Comparison of ENCODE assay signal across 1 cellular context in the genomic region with DNA sequence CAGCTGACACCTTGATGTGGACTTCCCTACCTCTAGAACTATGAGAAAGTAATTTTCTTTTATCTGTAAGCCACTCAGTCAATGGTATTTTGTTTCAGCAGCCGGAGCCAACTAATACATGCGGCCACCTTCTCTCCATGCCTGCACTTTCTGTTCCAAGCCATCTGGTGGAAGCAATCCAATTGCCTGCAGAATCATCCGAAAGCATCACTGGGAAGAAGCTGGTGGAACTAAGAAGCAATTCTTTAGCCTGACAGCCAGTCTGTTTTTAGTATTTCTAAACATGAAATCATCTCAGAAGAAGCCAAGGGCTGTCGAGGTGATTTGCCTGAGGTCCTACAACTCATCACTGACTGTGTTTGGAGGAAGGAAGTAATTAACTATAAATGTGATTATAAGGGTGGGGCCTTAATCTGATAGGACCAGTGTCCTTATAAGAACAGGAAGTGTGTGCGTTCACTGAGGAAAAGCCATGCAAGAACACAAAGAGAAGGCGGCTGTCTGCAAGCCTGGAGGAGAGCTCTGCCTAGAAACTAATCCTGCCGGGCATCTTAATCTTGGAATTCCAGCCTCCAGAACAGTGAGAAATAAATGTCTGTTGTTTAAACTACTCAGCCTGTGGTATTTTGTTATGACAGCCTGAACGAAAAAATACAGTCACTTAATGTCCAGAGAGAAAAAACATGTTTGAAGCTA.
TF ChIP-seq lines count a peak whose summit lies in the region.

No MANE protein-coding gene starts in this region.

TF ChIP-seq in SK-N-SH treated with all-trans-retinoic acid at 6 μM for 48 hours, 23 proteins besides CTCF, POLR2A, EP300 and RAD21 (continued from another document):
- TF ChIP-seq, protein P1, sequence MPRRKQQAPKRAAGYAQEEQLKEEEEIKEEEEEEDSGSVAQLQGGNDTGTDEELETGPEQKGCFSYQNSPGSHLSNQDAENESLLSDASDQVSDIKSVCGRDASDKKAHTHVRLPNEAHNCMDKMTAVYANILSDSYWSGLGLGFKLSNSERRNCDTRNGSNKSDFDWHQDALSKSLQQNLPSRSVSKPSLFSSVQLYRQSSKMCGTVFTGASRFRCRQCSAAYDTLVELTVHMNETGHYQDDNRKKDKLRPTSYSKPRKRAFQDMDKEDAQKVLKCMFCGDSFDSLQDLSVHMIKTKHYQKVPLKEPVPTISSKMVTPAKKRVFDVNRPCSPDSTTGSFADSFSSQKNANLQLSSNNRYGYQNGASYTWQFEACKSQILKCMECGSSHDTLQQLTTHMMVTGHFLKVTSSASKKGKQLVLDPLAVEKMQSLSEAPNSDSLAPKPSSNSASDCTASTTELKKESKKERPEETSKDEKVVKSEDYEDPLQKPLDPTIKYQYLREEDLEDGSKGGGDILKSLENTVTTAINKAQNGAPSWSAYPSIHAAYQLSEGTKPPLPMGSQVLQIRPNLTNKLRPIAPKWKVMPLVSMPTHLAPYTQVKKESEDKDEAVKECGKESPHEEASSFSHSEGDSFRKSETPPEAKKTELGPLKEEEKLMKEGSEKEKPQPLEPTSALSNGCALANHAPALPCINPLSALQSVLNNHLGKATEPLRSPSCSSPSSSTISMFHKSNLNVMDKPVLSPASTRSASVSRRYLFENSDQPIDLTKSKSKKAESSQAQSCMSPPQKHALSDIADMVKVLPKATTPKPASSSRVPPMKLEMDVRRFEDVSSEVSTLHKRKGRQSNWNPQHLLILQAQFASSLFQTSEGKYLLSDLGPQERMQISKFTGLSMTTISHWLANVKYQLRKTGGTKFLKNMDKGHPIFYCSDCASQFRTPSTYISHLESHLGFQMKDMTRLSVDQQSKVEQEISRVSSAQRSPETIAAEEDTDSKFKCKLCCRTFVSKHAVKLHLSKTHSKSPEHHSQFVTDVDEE (CRISPR knock-in tag; IDR thresholded peaks at IDR 0.05), result no peak
- TF ChIP-seq ARNTL (CRISPR knock-in tag; IDR thresholded peaks at IDR 0.05; ENCODE audit: borderline replicate concordance, low read depth) (no peak), TCF4 (CRISPR knock-in tag; IDR thresholded peaks at IDR 0.05; ENCODE audit: borderline replicate concordance) (no peak), ZFP3 (CRISPR knock-in tag; IDR thresholded peaks at IDR 0.05) (no peak), RARB (CRISPR knock-in tag; IDR thresholded peaks at IDR 0.05) (no peak), ESRRG (CRISPR knock-in tag; IDR thresholded peaks at IDR 0.05) (no peak), ZNF8 (CRISPR knock-in tag; IDR thresholded peaks at IDR 0.05) (no peak), ZFP30 (CRISPR knock-in tag; IDR thresholded peaks at IDR 0.05) (no peak), ZNF70 (CRISPR knock-in tag; IDR thresholded peaks at IDR 0.05) (no peak), ISL1 (CRISPR knock-in tag; IDR thresholded peaks at IDR 0.05) (no peak)
